ENCODE assay signal across 11 cellular contexts in genomic region chr2:112908559-112908958, GRCh38. TPM values are rescaled to one million over a fixed set of nuclear protein-coding genes. Genes with fewer than 3 reads are reported as not detected.
"Had no signal": no experiment of that assay in that cellular context is flagged by ENCODE, and none has a peak within 500 bp of the region (broad histone marks: within the 10 kb centered on the region; RNA-seq: fewer than 3 reads in every experiment).

No MANE protein-coding gene starts in this region.

RNA-seq across cellular contexts. Expression of gene IL37, which starts 2.4 kb away (rescaled TPM):
- total RNA-seq: stomach, subcutaneous adipose tissue, temporal lobe, thoracic aorta, thyroid gland, tibial nerve, upper lobe of right lung, ureter, urinary bladder, uterus, vagina had no signal
- polyA plus RNA-seq: urinary bladder had no signal
